ENCODE assay signal across 12 cellular contexts in the genomic region with DNA sequence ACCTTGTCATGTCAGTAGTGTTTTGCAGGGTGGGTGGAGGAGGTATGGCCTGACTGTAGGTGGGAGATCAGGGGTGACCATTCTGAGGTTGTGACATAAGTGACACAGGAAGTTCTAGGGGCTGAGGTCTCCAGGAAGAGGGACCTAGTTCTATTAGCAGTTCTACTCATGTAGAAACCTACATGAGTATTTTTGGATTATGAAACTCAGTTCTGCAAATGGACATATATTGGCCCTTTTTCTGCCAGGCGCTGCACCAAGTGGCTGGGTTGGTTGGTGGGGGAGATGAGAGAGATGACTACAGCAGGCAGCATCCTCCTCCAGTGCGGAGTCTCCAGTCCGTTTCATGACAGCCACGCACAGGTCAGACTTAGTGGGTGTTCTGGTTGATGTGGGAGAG. TPM values are rescaled to one million over a fixed set of nuclear protein-coding genes. Genes with fewer than 3 reads are reported as not detected.
DNase-seq lines count a peak whose midpoint lies in the region; ATAC-seq and TF ChIP-seq lines count a peak whose summit lies in the region.
"Had no signal": no experiment of that assay in that cellular context is flagged by ENCODE, and none has a peak within 500 bp of the region (broad histone marks: within the 10 kb centered on the region; RNA-seq: fewer than 3 reads in every experiment).

No MANE protein-coding gene starts in this region.

- H2AFZ ChIP-seq in neural progenitor cell (replicated peaks) = no peak overlapping the region

- peaks cover 93% of the 10 kb centered on the region for H3K79me2 ChIP-seq in neural progenitor cell (ENCODE audit: low read depth)

- POLR2A ChIA-PET in activated CD8-positive, alpha-beta T cell treated with anti-CD3 and anti-CD28 coated beads, Interleukin-2, amount 10 ng/mL, durations not matched to agents 7 days and 5 days (lab: Charles Lee) = no interaction called here

- H3K36me3 ChIP-seq in BLaER1 treated with 17β-estradiol and CSF1 and Interleukin-3, amounts not matched to agents 10 nM and 100 nM = peaks cover 16 to 60% (median 33%) of the 10 kb centered on the region in 11 experiments; a peak in 21 of 22 replicates
- no peaks in the 10 kb centered on the region for H3K36me3 ChIP-seq in neural progenitor cell

- peaks cover 54 to 85% (median 76%) of the 10 kb centered on the region in 10 experiments for H3K4me1 ChIP-seq in BLaER1 treated with 17β-estradiol and CSF1 and Interleukin-3, amounts not matched to agents 10 nM and 100 nM
- peaks cover 18% of the 10 kb centered on the region for H3K4me1 ChIP-seq in neural progenitor cell

- TF ChIP-seq CTCF in neural progenitor cell (IDR thresholded peaks at IDR 0.05) = no peak

- no peaks in the 10 kb centered on the region for H3K27me3 ChIP-seq in BLaER1 treated with 17β-estradiol and CSF1 and Interleukin-3, amounts not matched to agents 10 nM and 100 nM
- H3K27me3 ChIP-seq in neural progenitor cell = no peaks in the 10 kb centered on the region
- H3K27me3 ChIP-seq: SJSA1 had no signal

- H3F3A ChIP-seq in neural progenitor cell (ENCODE audit: low read depth) = peaks cover 8% of the 10 kb centered on the region

- ATAC-seq in GM18519 (IDR thresholded peaks at IDR 0.05; ENCODE audit: low FRiP score, unreplicated experiment) (peak; percentile 33), HG02884 (IDR thresholded peaks at IDR 0.05; ENCODE audit: unreplicated experiment) (peak; percentile 35), left lobe of liver (no peak)
- ATAC-seq in activated CD8-positive, alpha-beta T cell treated with anti-CD3 and anti-CD28 coated beads, Interleukin-2, amount 10 ng/mL, durations not matched to agents 7 days and 5 days = no peak
- ATAC-seq: HCT116 had no signal

- H3K4me3 ChIP-seq in BLaER1 treated with 17β-estradiol and CSF1 and Interleukin-3, amounts not matched to agents 10 nM and 100 nM = 0 out of 20 replicates have a peak overlapping the region, but pooled peaks of 1 of the 10 experiments have one; percentile 4
- H3K4me3 ChIP-seq in neural progenitor cell = no peak overlapping the region
- H3K4me3 ChIP-seq: SJSA1 had no signal

- H3K4me2 ChIP-seq in BLaER1 treated with 17β-estradiol and CSF1 and Interleukin-3, amounts not matched to agents 10 nM and 100 nM = peak overlapping the region; percentile 64 to 95 (median 87)
- no peak overlapping the region for H3K4me2 ChIP-seq in neural progenitor cell

- peaks cover 91 to 96% (median 95%) of the 10 kb centered on the region in 11 experiments for H4K20me1 ChIP-seq in BLaER1 treated with 17β-estradiol and CSF1 and Interleukin-3, amounts not matched to agents 10 nM and 100 nM
- H4K20me1 ChIP-seq in neural progenitor cell (ENCODE audit: low read depth) = peaks cover 93% of the 10 kb centered on the region

- DNase-seq in activated CD8-positive, alpha-beta T cell treated with anti-CD3 and anti-CD28 coated beads, Interleukin-2, amount 10 ng/mL, durations not matched to agents 7 days and 5 days = no peak
- no peak for DNase-seq in erythroblast (lab: John Stamatoyannopoulos, UW)
- no peak for DNase-seq in neural progenitor cell (ENCODE audit: low spot score)
- no peak for DNase-seq in NOMO-1 treated with DMSO at 0.1 percent for 48 hours (lab: John Stamatoyannopoulos, UW; ENCODE audit: unreplicated experiment)
- DNase-seq in left lobe of liver (ENCODE audit: low spot score) = no peak
- DNase-seq: NCI-H1048, retina had no signal

- TF ChIP-seq POLR2A in erythroblast (IDR thresholded peaks at IDR 0.05; ENCODE audit: low read length) = no peak

- peak overlapping the region; percentile 70 for H3K27ac Mint-ChIP-seq in activated CD8-positive, alpha-beta T cell treated with anti-CD3 and anti-CD28 coated beads, Interleukin-2, amount 10 ng/mL, durations not matched to agents 7 days and 5 days
- H3K27ac Mint-ChIP-seq in neural progenitor cell = no peak overlapping the region

- peak overlapping the region in 2 of 11 experiments; percentile 7 to 11; a peak in 1 of 22 replicates for H3K9ac ChIP-seq in BLaER1 treated with 17β-estradiol and CSF1 and Interleukin-3, amounts not matched to agents 10 nM and 100 nM
- H3K9ac ChIP-seq in neural progenitor cell = no peak overlapping the region

- H3K36me3 Mint-ChIP-seq in activated CD8-positive, alpha-beta T cell treated with anti-CD3 and anti-CD28 coated beads, Interleukin-2, amount 10 ng/mL, durations not matched to agents 7 days and 5 days (ENCODE audit: low read depth) = peaks cover 41% of the 10 kb centered on the region
- peaks cover 5% of the 10 kb centered on the region for H3K36me3 Mint-ChIP-seq in neural progenitor cell

- CTCF ChIA-PET in activated CD8-positive, alpha-beta T cell treated with anti-CD3 and anti-CD28 coated beads, Interleukin-2, amount 10 ng/mL, durations not matched to agents 7 days and 5 days (lab: Charles Lee) = interaction anchor here (0.9 kb wide), 1 partner anchor 48 kb away, joined by 3 read pairs; no protein-coding TSS in a partner anchor

- H3K27ac ChIP-seq in BLaER1 treated with 17β-estradiol and CSF1 and Interleukin-3, amounts not matched to agents 10 nM and 100 nM = peak overlapping the region in 3 of 11 experiments; percentile 0 to 13 (median 4); a peak in 2 of 22 replicates
- no peak overlapping the region for H3K27ac ChIP-seq in neural progenitor cell
- H3K27ac ChIP-seq: SJSA1 had no signal

- no peaks in the 10 kb centered on the region for H3K9me3 ChIP-seq in BLaER1 treated with 17β-estradiol and CSF1 and Interleukin-3, amounts not matched to agents 10 nM and 100 nM (replicated peaks in 1 of 11)
- H3K9me3 ChIP-seq in neural progenitor cell (ENCODE audit: low read depth) = no peaks in the 10 kb centered on the region
- H3K9me3 ChIP-seq: SJSA1 had no signal

- peaks cover 57% of the 10 kb centered on the region for H3K4me1 Mint-ChIP-seq in activated CD8-positive, alpha-beta T cell treated with anti-CD3 and anti-CD28 coated beads, Interleukin-2, amount 10 ng/mL, durations not matched to agents 7 days and 5 days (ENCODE audit: low read depth)
- peaks cover 34% of the 10 kb centered on the region for H3K4me1 Mint-ChIP-seq in neural progenitor cell

- no peaks in the 10 kb centered on the region for H3K27me3 Mint-ChIP-seq in activated CD8-positive, alpha-beta T cell treated with anti-CD3 and anti-CD28 coated beads, Interleukin-2, amount 10 ng/mL, durations not matched to agents 7 days and 5 days (ENCODE audit: low read depth)
- H3K27me3 Mint-ChIP-seq in neural progenitor cell (ENCODE audit: insufficient read depth, low read depth) = no peaks in the 10 kb centered on the region

- no peak overlapping the region for H3K4me3 Mint-ChIP-seq in activated CD8-positive, alpha-beta T cell treated with anti-CD3 and anti-CD28 coated beads, Interleukin-2, amount 10 ng/mL, durations not matched to agents 7 days and 5 days
- no peak overlapping the region for H3K4me3 Mint-ChIP-seq in neural progenitor cell

- H3K9me3 Mint-ChIP-seq in activated CD8-positive, alpha-beta T cell treated with anti-CD3 and anti-CD28 coated beads, Interleukin-2, amount 10 ng/mL, durations not matched to agents 7 days and 5 days (ENCODE audit: insufficient read depth) = no peaks in the 10 kb centered on the region
- H3K9me3 Mint-ChIP-seq in neural progenitor cell = no peaks in the 10 kb centered on the region

RNA-seq across cellular contexts. Expression of gene PRDM2, which starts 54.0 kb away (rescaled TPM):
- 10 to 100 TPM; 49.3 to 50.4 TPM for total RNA-seq in activated CD8-positive, alpha-beta T cell treated with anti-CD3 and anti-CD28 coated beads, Interleukin-2, amount 10 ng/mL, durations not matched to agents 7 days and 5 days
- 17.9 and 22.0 TPM in 2 replicates for total RNA-seq in neural progenitor cell (ENCODE audit: low replicate concordance)
- 11.7 TPM for total RNA-seq in left lobe of liver

Comparison
In these comparisons a context has a peak if more than half of its experiments do, and no peak if none do; other contexts are left out.
1. ATAC-seq: peak in GM18519 (single experiment) and HG02884 (single experiment); none in activated CD8-positive, alpha-beta T cell treated with anti-CD3 and anti-CD28 coated beads, Interleukin-2, amount 10 ng/mL, durations not matched to agents 7 days and 5 days (single experiment) and left lobe of liver (single experiment).